ENCODE assay signal across 22 cellular contexts in genomic region chr5:154203798-154204578, GRCh38. TPM values are rescaled to one million over a fixed set of nuclear protein-coding genes. Genes with fewer than 3 reads are reported as not detected.
A peak's percentile ranks its signal among the peaks of the same experiment; 100 is the strongest.
DNase-seq lines count a peak whose midpoint lies in the region; ATAC-seq and TF ChIP-seq lines count a peak whose summit lies in the region.
"Had no signal": no experiment of that assay in that cellular context is flagged by ENCODE, and none has a peak within 500 bp of the region (broad histone marks: within the 10 kb centered on the region; RNA-seq: fewer than 3 reads in every experiment).

No MANE protein-coding gene starts in this region.

- H3K9me3 Mint-ChIP-seq in stimulated activated naive CD8-positive, alpha-beta T cell treated with anti-CD3 and anti-CD28 coated beads, Interleukin-15, amount 100 ng/mL, for 72 hours = no peaks in the 10 kb centered on the region
- H3K9me3 Mint-ChIP-seq in activated T-helper 2 cell treated with anti-CD3 and anti-CD28 coated beads, Interferon-gamma antibody, Interleukin-2, Interleukin-4, amounts not matched to agents 10 μg/mL and 5 μg/mL and 100 μg/mL, durations not matched to agents 14 hours and 24 hours and 36 hours = no peaks in the 10 kb centered on the region

- 68% methylated on average over 4 of the region's 4 CpGs for WGBS in liver
- WGBS in transverse colon (ENCODE audit: low coverage in 1 of 2), 2 donors = 66 to 90% methylated on average over 2 to 4 of the region's 4 CpGs

- peak overlapping the region in 1 of 2 donors; percentile 84 for H3K4me3 Mint-ChIP-seq in stimulated activated naive CD8-positive, alpha-beta T cell treated with anti-CD3 and anti-CD28 coated beads, Interleukin-15, amount 100 ng/mL, for 72 hours
- no peak overlapping the region for H3K4me3 Mint-ChIP-seq in activated T-helper 2 cell treated with anti-CD3 and anti-CD28 coated beads, Interferon-gamma antibody, Interleukin-2, Interleukin-4, amounts not matched to agents 10 μg/mL and 5 μg/mL and 100 μg/mL, durations not matched to agents 14 hours and 24 hours and 36 hours (ENCODE audit: low read depth)

- no peaks in the 10 kb centered on the region for H3K27me3 ChIP-seq in liver (ENCODE audit: control insufficient read depth in 4 of 4, insufficient read depth in 4 of 4, low read length in 3 of 4)
- no peaks in the 10 kb centered on the region for H3K27me3 ChIP-seq in transverse colon
- H3K27me3 ChIP-seq: heart right ventricle, sigmoid colon, tibial nerve had no signal

- H3K27me3 Mint-ChIP-seq in stimulated activated naive CD8-positive, alpha-beta T cell treated with anti-CD3 and anti-CD28 coated beads, Interleukin-15, amount 100 ng/mL, for 72 hours = no peaks in the 10 kb centered on the region
- H3K27me3 Mint-ChIP-seq in activated T-helper 2 cell treated with anti-CD3 and anti-CD28 coated beads, Interferon-gamma antibody, Interleukin-2, Interleukin-4, amounts not matched to agents 10 μg/mL and 5 μg/mL and 100 μg/mL, durations not matched to agents 14 hours and 24 hours and 36 hours (ENCODE audit: low read depth) = no peaks in the 10 kb centered on the region

- no peak for ATAC-seq in stimulated activated naive CD8-positive, alpha-beta T cell treated with anti-CD3 and anti-CD28 coated beads, Interleukin-15, amount 100 ng/mL, for 72 hours
- no peak for ATAC-seq in stimulated activated naive CD8-positive, alpha-beta T cell treated with anti-CD3 and anti-CD28 coated beads, Interleukin-15, Interleukin-2, amounts not matched to agents 100 U/mL and 50 U/mL, for 24 hours
- ATAC-seq in HG03025 (IDR thresholded peaks at IDR 0.05; ENCODE audit: low FRiP score, unreplicated experiment) (no peak), GM21619 (IDR thresholded peaks at IDR 0.05; ENCODE audit: unreplicated experiment) (no peak), HG02884 (IDR thresholded peaks at IDR 0.05; ENCODE audit: unreplicated experiment) (no peak)
- ATAC-seq: heart right ventricle had no signal

- H3K9ac ChIP-seq in liver (ENCODE audit: low read depth in 1 of 2, low read length in 2 of 2) = no peak overlapping the region
- H3K9ac ChIP-seq: GM23248, parathyroid adenoma had no signal

- no peak for TF ChIP-seq CTCF in liver (IDR thresholded peaks at IDR 0.05; ENCODE audit: low read depth, low read length, missing input control)
- no peak for TF ChIP-seq CTCF in transverse colon (IDR thresholded peaks at IDR 0.05)

- H3K27ac Mint-ChIP-seq in stimulated activated naive CD8-positive, alpha-beta T cell treated with anti-CD3 and anti-CD28 coated beads, Interleukin-15, amount 100 ng/mL, for 72 hours = peak overlapping the region; percentile 89 to 90
- peak overlapping the region; percentile 73 for H3K27ac Mint-ChIP-seq in activated T-helper 2 cell treated with anti-CD3 and anti-CD28 coated beads, Interferon-gamma antibody, Interleukin-2, Interleukin-4, amounts not matched to agents 10 μg/mL and 5 μg/mL and 100 μg/mL, durations not matched to agents 14 hours and 24 hours and 36 hours

- TF ChIP-seq POLR2A in transverse colon (IDR thresholded peaks at IDR 0.05) = no peak

- no peak overlapping the region for H3K27ac ChIP-seq in liver (ENCODE audit: low read depth in 1 of 2, low read length in 2 of 2)
- H3K27ac ChIP-seq in transverse colon = no peak overlapping the region
- H3K27ac ChIP-seq: GM23248, parathyroid adenoma, sigmoid colon, tibial nerve, VCaP had no signal

- intact Hi-C loops in activated T-helper 2 cell treated with anti-CD3 and anti-CD28 coated beads, Interferon-gamma antibody, Interleukin-2, Interleukin-4, amounts not matched to agents 10 μg/mL and 5 μg/mL and 100 μg/mL, durations not matched to agents 14 hours and 24 hours and 36 hours (cut with micrococcal nuclease) = loop anchor here (1.0 kb wide), 1 partner anchor 10 kb away; no protein-coding TSS in a partner anchor
- intact Hi-C loops in transverse colon (cut with DNase I; ENCODE audit: low total_unique reads) = no loop called here

- in situ Hi-C loops in transverse colon (cut with MboI; ENCODE audit: low pct_ligation_motif_present in 1 of 4, low pct_unique_long_range_greater_than_20kb in 1 of 4, low sequenced_read_pairs in 3 of 4) = no loop called here

- peaks cover 0 to 7% (median 1%) of the 10 kb centered on the region in 4 donors for H3K4me1 ChIP-seq in liver (ENCODE audit: control insufficient read depth in 4 of 4, insufficient read depth in 4 of 4, low read length in 3 of 4)
- peaks cover 0 to 23% (median 11%) of the 10 kb centered on the region in 4 donors for H3K4me1 ChIP-seq in transverse colon

- TF ChIP-seq EP300 in transverse colon (IDR thresholded peaks at IDR 0.05; ENCODE audit: low read depth) = no peak

- no peaks in the 10 kb centered on the region for H3K9me3 ChIP-seq in liver (ENCODE audit: control insufficient read depth in 4 of 4, low read length in 3 of 4)
- no peaks in the 10 kb centered on the region for H3K9me3 ChIP-seq in transverse colon
- H3K9me3 ChIP-seq: sigmoid colon had no signal

- H3K4me3 ChIP-seq in liver (ENCODE audit: low read depth in 1 of 3, low read length in 3 of 3) = no peak overlapping the region
- H3K4me3 ChIP-seq in transverse colon = no peak overlapping the region
- H3K4me3 ChIP-seq: GM23248, heart right ventricle, sigmoid colon, tibial nerve had no signal

- H3K36me3 Mint-ChIP-seq in activated T-helper 2 cell treated with anti-CD3 and anti-CD28 coated beads, Interferon-gamma antibody, Interleukin-2, Interleukin-4, amounts not matched to agents 10 μg/mL and 5 μg/mL and 100 μg/mL, durations not matched to agents 14 hours and 24 hours and 36 hours (ENCODE audit: low read depth) = peaks cover 38% of the 10 kb centered on the region

- no peak for DNase-seq in stimulated activated naive CD8-positive, alpha-beta T cell treated with anti-CD3 and anti-CD28 coated beads, Interleukin-15, amount 100 ng/mL, for 72 hours
- no peak for DNase-seq in stimulated activated naive CD8-positive, alpha-beta T cell treated with anti-CD3 and anti-CD28 coated beads, Interleukin-15, Interleukin-2, amounts not matched to agents 100 U/mL and 50 U/mL, for 24 hours
- no peak for DNase-seq in activated T-helper 2 cell treated with anti-CD3 and anti-CD28 coated beads, Interferon-gamma antibody, Interleukin-2, Interleukin-4, amounts not matched to agents 10 μg/mL and 5 μg/mL and 100 μg/mL, durations not matched to agents 14 hours and 24 hours and 36 hours (ENCODE audit: low spot score)
- DNase-seq in transverse colon = peak; percentile 44
- DNase-seq: activated CD8-positive, alpha-beta memory T cell treated with anti-CD3 and anti-CD28 coated beads for 24 hours; activated effector memory CD4-positive, alpha-beta T cell treated with anti-CD3 and anti-CD28 coated beads, Interleukin-2, amount 50 U/mL, for 16 hours; AML-193; Calu3; GM23248; heart right ventricle; Karpas-422; NCI-H1105 treated with DMSO at 0.1 percent for 48 hours; NCI-H510A treated with DMSO at 0.1 percent for 48 hours; sigmoid colon; stimulated activated naive CD4-positive, alpha-beta T cell had no signal

- H3K36me3 ChIP-seq in liver (ENCODE audit: control insufficient read depth in 4 of 4, insufficient read depth in 3 of 4, low read depth in 1 of 4, low read length in 3 of 4) (no peaks in the 10 kb centered on the region), transverse colon (no peaks in the 10 kb centered on the region)

- TF ChIP-seq RAD21 in liver (IDR thresholded peaks at IDR 0.05) = no peak

- H3K4me1 Mint-ChIP-seq in stimulated activated naive CD8-positive, alpha-beta T cell treated with anti-CD3 and anti-CD28 coated beads, Interleukin-15, amount 100 ng/mL, for 72 hours = peaks cover 87% of the 10 kb centered on the region
- H3K4me1 Mint-ChIP-seq in activated T-helper 2 cell treated with anti-CD3 and anti-CD28 coated beads, Interferon-gamma antibody, Interleukin-2, Interleukin-4, amounts not matched to agents 10 μg/mL and 5 μg/mL and 100 μg/mL, durations not matched to agents 14 hours and 24 hours and 36 hours (ENCODE audit: low read depth) = peaks cover 35% of the 10 kb centered on the region

TF ChIP-seq in liver, 16 proteins besides CTCF, POLR2A, EP300 and RAD21:
- TF ChIP-seq HNF4A (conservative IDR thresholded peaks at IDR 0.05) (peak; percentile 25 to 43), RXRA (IDR thresholded peaks at IDR 0.05) (peak in 1 of 2 donors; percentile 13), FOXA1 (IDR thresholded peaks at IDR 0.05) (no peak)

RNA-seq across cellular contexts. Expression of gene GALNT10, which starts 13.5 kb away (rescaled TPM):
- total RNA-seq in activated T-helper 2 cell treated with anti-CD3 and anti-CD28 coated beads, Interferon-gamma antibody, Interleukin-2, Interleukin-4, amounts not matched to agents 10 μg/mL and 5 μg/mL and 100 μg/mL, durations not matched to agents 14 hours and 24 hours and 36 hours = 31.7 and 35.5 TPM in 2 replicates
- total RNA-seq in liver (10 to 100 TPM in 1 of 2 donors, 1 to 10 TPM in 1; 6.5 to 17.8 TPM), transverse colon (100 to 1,000 TPM in 1 of 4 donors, 10 to 100 TPM in 3; 18.7 to 142 (median 39.3) TPM)
- polyA plus RNA-seq in liver = 1 to 10 TPM; 1.1 to 4.1 TPM
